In the genomic region with DNA sequence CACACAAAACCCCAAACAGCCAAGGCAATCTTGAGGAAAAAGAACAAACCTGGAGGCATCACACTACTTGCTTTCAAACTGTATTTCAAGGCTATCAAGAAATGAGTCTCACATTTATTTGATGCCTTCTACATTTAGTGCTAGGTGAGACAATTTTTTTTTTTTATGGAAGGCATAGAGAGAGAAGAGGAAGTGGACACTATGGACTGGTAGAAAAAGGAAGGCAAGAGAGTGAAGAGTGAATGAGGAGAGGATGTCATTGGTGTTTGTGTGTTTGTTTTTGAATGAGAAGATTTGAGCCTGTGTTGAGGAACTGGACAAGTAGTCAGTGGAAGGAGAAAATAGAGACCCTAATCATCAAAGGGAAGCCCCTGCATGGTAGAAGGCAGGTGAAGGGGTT, we compare ENCODE assay signal across 19 cellular contexts.
"Had no signal": no experiment of that assay in that cellular context is flagged by ENCODE, and none has a peak within 500 bp of the region (broad histone marks: within the 10 kb centered on the region; RNA-seq: fewer than 3 reads in every experiment).

No MANE protein-coding gene starts in this region.

- H3K27me3 ChIP-seq: foreskin keratinocyte, left lung, sigmoid colon, stomach, upper lobe of left lung had no signal

- H3K79me2 ChIP-seq: parathyroid adenoma had no signal

- H3K4me1 ChIP-seq: parathyroid adenoma had no signal

- H3K36me3 Mint-ChIP-seq: activated naive CD8-positive, alpha-beta T cell treated with anti-CD3 and anti-CD28 coated beads, Interleukin-2, amount 10 ng/mL, durations not matched to agents 7 days and 5 days; brain; stimulated activated effector memory CD8-positive, alpha-beta T cell treated with anti-CD3 and anti-CD28 coated beads, Interleukin-12 subunit alpha, Interleukin-12 subunit beta, amount 100 ng/mL, for 72 hours had no signal

- H3K9me3 ChIP-seq: left lung, sigmoid colon, stomach, upper lobe of left lung had no signal

- H3K4me3 Mint-ChIP-seq: activated CD4-positive, alpha-beta T cell treated with anti-CD3 and anti-CD28 coated beads for 36 hours; activated naive CD8-positive, alpha-beta T cell treated with anti-CD3 and anti-CD28 coated beads, Interleukin-2, amount 10 ng/mL, durations not matched to agents 7 days and 5 days; activated T-helper 17 cell treated with anti-CD3 and anti-CD28 coated beads, Interleukin-2, amount 50 U/mL, for 72 hours; brain; stimulated activated effector memory CD8-positive, alpha-beta T cell treated with anti-CD3 and anti-CD28 coated beads, Interleukin-12 subunit alpha, Interleukin-12 subunit beta, amount 100 ng/mL, for 72 hours; T-helper 2 cell treated with Interferon-gamma antibody and Interleukin-4, amounts not matched to agents 5 μg/mL and 100 μg/mL, for 36 hours had no signal

- ATAC-seq: activated CD4-positive, alpha-beta T cell treated with anti-CD3 and anti-CD28 coated beads for 36 hours; activated T-helper 17 cell treated with anti-CD3 and anti-CD28 coated beads, Interleukin-2, amount 50 U/mL, for 72 hours; foreskin keratinocyte; left lung; stimulated activated effector memory CD8-positive, alpha-beta T cell treated with anti-CD3 and anti-CD28 coated beads, Interleukin-12 subunit alpha, Interleukin-12 subunit beta, amount 100 ng/mL, for 72 hours had no signal

- H3K27ac ChIP-seq: foreskin keratinocyte, left lung, parathyroid adenoma, sigmoid colon, upper lobe of left lung had no signal

- DNase-seq: activated CD4-positive, alpha-beta T cell treated with anti-CD3 and anti-CD28 coated beads for 36 hours; activated CD4-positive, alpha-beta T cell treated with anti-CD3 and anti-CD28 coated beads, Interleukin-2, amount 50 U/mL, for 48 hours; activated naive CD4-positive, alpha-beta T cell; activated naive CD8-positive, alpha-beta T cell treated with anti-CD3 and anti-CD28 coated beads, Interleukin-2, amount 10 ng/mL, durations not matched to agents 7 days and 5 days; activated T-cell treated with anti-CD3 and anti-CD28 coated beads, Interleukin-2, amount 50 U/mL, for 1 hour; caudate nucleus; glutamatergic neuron; left lung; mammary epithelial cell; sigmoid colon; stimulated activated CD4-positive, alpha-beta T cell treated with anti-CD3 and anti-CD28 coated beads, Interleukin-4, amount 100 ng/mL, for 24 hours; upper lobe of left lung had no signal

- H3K27ac Mint-ChIP-seq: activated CD4-positive, alpha-beta T cell treated with anti-CD3 and anti-CD28 coated beads for 36 hours; activated naive CD8-positive, alpha-beta T cell treated with anti-CD3 and anti-CD28 coated beads, Interleukin-2, amount 10 ng/mL, durations not matched to agents 7 days and 5 days; activated T-helper 17 cell treated with anti-CD3 and anti-CD28 coated beads, Interleukin-2, amount 50 U/mL, for 72 hours; stimulated activated effector memory CD8-positive, alpha-beta T cell treated with anti-CD3 and anti-CD28 coated beads, Interleukin-12 subunit alpha, Interleukin-12 subunit beta, amount 100 ng/mL, for 72 hours; T-helper 2 cell treated with Interferon-gamma antibody and Interleukin-4, amounts not matched to agents 5 μg/mL and 100 μg/mL, for 36 hours had no signal

- H3K36me3 ChIP-seq: left lung, sigmoid colon, stomach, upper lobe of left lung had no signal

- H3K9me3 Mint-ChIP-seq: T-helper 2 cell treated with Interferon-gamma antibody and Interleukin-4, amounts not matched to agents 5 μg/mL and 100 μg/mL, for 36 hours had no signal

- H3K4me3 ChIP-seq: left lung, sigmoid colon, stomach, upper lobe of left lung had no signal

- H2AFZ ChIP-seq: parathyroid adenoma had no signal

- H3K4me1 Mint-ChIP-seq: activated CD4-positive, alpha-beta T cell treated with anti-CD3 and anti-CD28 coated beads for 36 hours; activated naive CD8-positive, alpha-beta T cell treated with anti-CD3 and anti-CD28 coated beads, Interleukin-2, amount 10 ng/mL, durations not matched to agents 7 days and 5 days; activated T-helper 17 cell treated with anti-CD3 and anti-CD28 coated beads, Interleukin-2, amount 50 U/mL, for 72 hours; brain; stimulated activated effector memory CD8-positive, alpha-beta T cell treated with anti-CD3 and anti-CD28 coated beads, Interleukin-12 subunit alpha, Interleukin-12 subunit beta, amount 100 ng/mL, for 72 hours had no signal
